9 cellular contexts compared by ENCODE assay signal in the genomic region with DNA sequence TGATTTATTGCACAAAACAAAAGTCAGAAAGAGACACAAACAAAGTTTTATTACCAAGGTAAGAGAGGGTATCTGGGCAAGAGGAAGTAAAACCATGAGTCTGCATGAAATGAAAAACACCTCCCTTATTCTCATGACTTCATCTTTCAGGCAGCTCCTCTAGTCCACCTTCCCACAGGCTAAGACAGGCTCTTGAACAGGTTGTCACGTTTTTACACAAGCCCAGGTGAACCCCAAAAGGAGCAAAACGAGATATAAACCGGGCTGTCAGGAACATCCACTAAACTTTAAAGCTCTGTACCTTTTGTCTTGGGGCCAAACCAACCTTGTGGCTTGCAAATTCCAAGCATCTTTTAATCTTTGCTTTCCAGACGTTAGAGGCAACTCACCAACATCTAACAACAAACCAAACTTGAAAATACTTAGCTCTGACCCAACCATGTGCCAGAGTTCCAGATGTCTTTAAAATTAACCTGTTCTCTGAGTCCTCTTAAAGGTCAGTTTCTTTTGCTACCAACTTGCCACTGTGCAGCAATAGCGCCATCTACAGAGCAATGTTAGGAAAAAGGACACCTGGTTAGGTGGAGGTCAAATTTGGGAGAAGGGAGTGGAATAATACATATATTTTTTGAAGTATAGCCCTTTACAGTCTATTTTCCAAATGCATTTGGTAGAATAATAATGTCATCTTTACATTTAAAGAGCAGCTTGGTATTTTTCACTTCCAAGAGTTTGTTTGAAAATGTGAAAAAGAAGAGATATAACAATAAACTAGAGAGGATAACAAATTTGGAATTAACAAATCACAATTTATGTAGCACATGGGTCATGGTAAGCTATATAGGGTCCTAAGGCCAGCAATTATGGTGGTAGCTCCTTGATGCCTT.
A peak's percentile ranks its signal among the peaks of the same experiment; 100 is the strongest.
DNase-seq lines count a peak whose midpoint lies in the region; ATAC-seq and TF ChIP-seq lines count a peak whose summit lies in the region.
"Had no signal": no experiment of that assay in that cellular context is flagged by ENCODE, and none has a peak within 500 bp of the region (broad histone marks: within the 10 kb centered on the region; RNA-seq: fewer than 3 reads in every experiment).

No MANE protein-coding gene starts in this region.

- CTCF ChIA-PET in CD4-positive, alpha-beta memory T cell (lab: Charles Lee; ENCODE audit: partially characterized antibody), result interaction anchor here (0.7 to 3.8 kb wide), 32 partner anchors 9 to 1250 kb away, joined by 3 to 57 read pairs (median 4); no protein-coding TSS in a partner anchor

- peak overlapping the region in 2 of 7 donors; percentile 29 to 73 for H3K27ac Mint-ChIP-seq in CD4-positive, alpha-beta memory T cell
- H3K27ac Mint-ChIP-seq: activated B cell treated with CpG ODN at 0.5 μM for 24 hours had no signal

- H3K27me3 Mint-ChIP-seq in CD4-positive, alpha-beta memory T cell, result peaks cover 0 to 3% of the 10 kb centered on the region in 2 donors

- H3K9me2 ChIP-seq in hepatocyte (replicated peaks; ENCODE audit: insufficient read depth), result no peaks in the 10 kb centered on the region

- H3K9me3 ChIP-seq in CD4-positive, alpha-beta memory T cell (ENCODE audit: control insufficient read depth in 1 of 2, low read length in 2 of 2), result no peaks in the 10 kb centered on the region
- no peaks in the 10 kb centered on the region for H3K9me3 ChIP-seq in hepatocyte (ENCODE audit: low read depth)

- POLR2A ChIA-PET in CD4-positive, alpha-beta memory T cell (lab: Charles Lee; ENCODE audit: partially characterized antibody), result interaction anchor here (1.1 kb wide), 2 partner anchors 54 to 118 kb away, joined by 3 to 5 read pairs; no protein-coding TSS in a partner anchor

- no peaks in the 10 kb centered on the region for H3K36me3 Mint-ChIP-seq in CD4-positive, alpha-beta memory T cell

- no peak overlapping the region for H3K4me2 ChIP-seq in hepatocyte

- WGBS in hepatocyte (ENCODE audit: low lambda C conversion rate, missing lambda C conversion rate), result 30% methylated on average over 5 of the region's 5 CpGs

- H3K4me3 Mint-ChIP-seq in CD4-positive, alpha-beta memory T cell, result peak overlapping the region in 1 of 8 donors; percentile 17
- H3K4me3 Mint-ChIP-seq: activated B cell treated with CpG ODN at 0.5 μM for 24 hours had no signal

- H4K20me1 ChIP-seq in hepatocyte (ENCODE audit: insufficient read depth, poor library complexity, severe bottlenecking), result no peaks in the 10 kb centered on the region

- no peak overlapping the region for H2AFZ ChIP-seq in hepatocyte

- intact Hi-C loops in CD4-positive, alpha-beta memory T cell (cut with micrococcal nuclease), result loop anchor here (1.0 to 5.0 kb wide), 5 partner anchors 51 to 1151 kb away; no protein-coding TSS in a partner anchor

- no peaks in the 10 kb centered on the region for H3K79me2 ChIP-seq in hepatocyte

- TF ChIP-seq CTCF in hepatocyte (IDR thresholded peaks at IDR 0.05; ENCODE audit: poor library complexity), result peak; percentile 75

- H3K36me3 ChIP-seq in CD4-positive, alpha-beta memory T cell (ENCODE audit: insufficient read depth, low read length), result no peaks in the 10 kb centered on the region
- no peaks in the 10 kb centered on the region for H3K36me3 ChIP-seq in hepatocyte (replicated peaks; ENCODE audit: insufficient read depth, low read depth)

- H3K9me3 Mint-ChIP-seq in CD4-positive, alpha-beta memory T cell, result no peaks in the 10 kb centered on the region
- H3K9me3 Mint-ChIP-seq: activated B cell treated with CpG ODN at 0.5 μM for 24 hours had no signal

- peaks cover 9 to 15% (median 13%) of the 10 kb centered on the region in 4 donors for H3K4me1 Mint-ChIP-seq in CD4-positive, alpha-beta memory T cell

- H3K4me3 ChIP-seq in CD4-positive, alpha-beta memory T cell (ENCODE audit: low read length in 2 of 2), result no peak overlapping the region
- no peak overlapping the region for H3K4me3 ChIP-seq in hepatocyte

- no peaks in the 10 kb centered on the region for H3K27me3 ChIP-seq in CD4-positive, alpha-beta memory T cell (ENCODE audit: insufficient read depth, low read length)
- H3K27me3 ChIP-seq in hepatocyte, result no peaks in the 10 kb centered on the region

- ATAC-seq in GM18861 (IDR thresholded peaks at IDR 0.05; ENCODE audit: unreplicated experiment) (peak; percentile 86), HG02970 (IDR thresholded peaks at IDR 0.05; ENCODE audit: low FRiP score, unreplicated experiment) (peak; percentile 73)

- H3K27ac ChIP-seq in CD4-positive, alpha-beta memory T cell (ENCODE audit: low read depth, low read length), result no peak overlapping the region
- H3K27ac ChIP-seq in hepatocyte, result no peak overlapping the region

- peaks cover 6% of the 10 kb centered on the region for H3K4me1 ChIP-seq in CD4-positive, alpha-beta memory T cell (ENCODE audit: insufficient read depth, low read length)
- H3K4me1 ChIP-seq in hepatocyte (ENCODE audit: insufficient read depth), result no peaks in the 10 kb centered on the region

- peak; percentile 44 to 53 (median 45) for DNase-seq in CD4-positive, alpha-beta memory T cell
- peak; percentile 50 for DNase-seq in NCI-H460 (ENCODE audit: extremely low read depth, low read depth)
- DNase-seq in activated T-cell treated with anti-CD3 and anti-CD28 coated beads for 48 hours (ENCODE audit: low read depth), result peak; percentile 21
- DNase-seq in hepatocyte (ENCODE audit: low spot score), result peak; percentile 72
- DNase-seq in stimulated activated CD4-positive, alpha-beta T cell treated with anti-CD3 and anti-CD28 coated beads, TNF-alpha, amount 100 ng/mL, for 48 hours (ENCODE audit: low read depth in 3 of 3), result peak; percentile 14 to 28 (median 18)
- DNase-seq in effector CD8-positive, alpha-beta T cell (lab: John Stamatoyannopoulos, UW), result no peak
- DNase-seq: activated B cell treated with CpG ODN at 0.5 μM for 24 hours had no signal
